In the genomic region with DNA sequence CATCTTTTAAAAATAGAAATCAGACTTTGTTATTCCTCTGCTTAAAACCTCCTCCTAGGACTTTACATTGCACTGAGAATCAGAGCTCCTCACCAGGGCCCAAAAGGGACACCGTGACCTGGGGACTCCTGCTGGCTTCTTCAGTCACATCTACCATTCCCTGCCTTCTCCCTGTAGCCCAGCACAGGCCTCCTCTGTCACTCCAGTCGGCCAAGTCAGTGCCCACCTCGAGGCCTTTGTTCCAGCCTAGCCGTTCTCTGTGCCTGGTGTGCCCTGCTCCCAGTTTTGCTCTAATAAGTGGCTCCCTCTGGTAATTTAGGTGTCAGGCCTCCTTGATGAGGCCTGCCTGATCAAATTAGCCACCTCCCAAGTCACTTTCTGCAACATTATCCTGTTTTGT, we compare ENCODE assay signal across 1 cellular context.
TF ChIP-seq lines count a peak whose summit lies in the region.

No MANE protein-coding gene starts in this region.

TF ChIP-seq in WTC11, 78 proteins besides CTCF, POLR2A, EP300 and RAD21 (continued from another document):
- TF ChIP-seq ZNF396 (CRISPR knock-in tag; IDR thresholded peaks at IDR 0.05; ENCODE audit: borderline replicate concordance) = no peak
- TF ChIP-seq, protein P1, sequence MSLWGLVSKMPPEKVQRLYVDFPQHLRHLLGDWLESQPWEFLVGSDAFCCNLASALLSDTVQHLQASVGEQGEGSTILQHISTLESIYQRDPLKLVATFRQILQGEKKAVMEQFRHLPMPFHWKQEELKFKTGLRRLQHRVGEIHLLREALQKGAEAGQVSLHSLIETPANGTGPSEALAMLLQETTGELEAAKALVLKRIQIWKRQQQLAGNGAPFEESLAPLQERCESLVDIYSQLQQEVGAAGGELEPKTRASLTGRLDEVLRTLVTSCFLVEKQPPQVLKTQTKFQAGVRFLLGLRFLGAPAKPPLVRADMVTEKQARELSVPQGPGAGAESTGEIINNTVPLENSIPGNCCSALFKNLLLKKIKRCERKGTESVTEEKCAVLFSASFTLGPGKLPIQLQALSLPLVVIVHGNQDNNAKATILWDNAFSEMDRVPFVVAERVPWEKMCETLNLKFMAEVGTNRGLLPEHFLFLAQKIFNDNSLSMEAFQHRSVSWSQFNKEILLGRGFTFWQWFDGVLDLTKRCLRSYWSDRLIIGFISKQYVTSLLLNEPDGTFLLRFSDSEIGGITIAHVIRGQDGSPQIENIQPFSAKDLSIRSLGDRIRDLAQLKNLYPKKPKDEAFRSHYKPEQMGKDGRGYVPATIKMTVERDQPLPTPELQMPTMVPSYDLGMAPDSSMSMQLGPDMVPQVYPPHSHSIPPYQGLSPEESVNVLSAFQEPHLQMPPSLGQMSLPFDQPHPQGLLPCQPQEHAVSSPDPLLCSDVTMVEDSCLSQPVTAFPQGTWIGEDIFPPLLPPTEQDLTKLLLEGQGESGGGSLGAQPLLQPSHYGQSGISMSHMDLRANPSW (CRISPR knock-in tag; conservative IDR thresholded peaks at IDR 0.05; ENCODE audit: low read depth) = no peak
- TF ChIP-seq, protein P2, sequence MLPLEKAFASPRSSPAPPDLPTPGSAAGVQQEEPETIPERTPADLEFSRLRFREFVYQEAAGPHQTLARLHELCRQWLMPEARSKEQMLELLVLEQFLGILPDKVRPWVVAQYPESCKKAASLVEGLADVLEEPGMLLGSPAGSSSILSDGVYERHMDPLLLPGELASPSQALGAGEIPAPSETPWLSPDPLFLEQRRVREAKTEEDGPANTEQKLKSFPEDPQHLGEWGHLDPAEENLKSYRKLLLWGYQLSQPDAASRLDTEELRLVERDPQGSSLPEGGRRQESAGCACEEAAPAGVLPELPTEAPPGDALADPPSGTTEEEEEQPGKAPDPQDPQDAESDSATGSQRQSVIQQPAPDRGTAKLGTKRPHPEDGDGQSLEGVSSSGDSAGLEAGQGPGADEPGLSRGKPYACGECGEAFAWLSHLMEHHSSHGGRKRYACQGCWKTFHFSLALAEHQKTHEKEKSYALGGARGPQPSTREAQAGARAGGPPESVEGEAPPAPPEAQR (CRISPR knock-in tag; IDR thresholded peaks at IDR 0.05) = no peak
- no peak for TF ChIP-seq RORB (CRISPR knock-in tag; IDR thresholded peaks at IDR 0.05)
